14 cellular contexts compared by ENCODE assay signal in genomic region chr4:1851575-1852415, GRCh38. TPM values are rescaled to one million over a fixed set of nuclear protein-coding genes. Genes with fewer than 3 reads are reported as not detected.
DNase-seq lines count a peak whose midpoint lies in the region; ATAC-seq and TF ChIP-seq lines count a peak whose summit lies in the region.
"Had no signal": no experiment of that assay in that cellular context is flagged by ENCODE, and none has a peak within 500 bp of the region (broad histone marks: within the 10 kb centered on the region; RNA-seq: fewer than 3 reads in every experiment).

No MANE protein-coding gene starts in this region.

- in situ Hi-C loops in KBM-7 (cut with MboI; ENCODE audit: low pct_unique_long_range_greater_than_20kb, low sequenced_read_pairs), result no loop called here

- H3K4me3 Mint-ChIP-seq in effector memory CD8-positive, alpha-beta T cell, result no peak overlapping the region

- H3K79me2 ChIP-seq in Loucy (ENCODE audit: insufficient read depth, low read length), result peaks cover 57% of the 10 kb centered on the region

- H3K4me1 Mint-ChIP-seq in effector memory CD8-positive, alpha-beta T cell (ENCODE audit: low read depth in 2 of 2), result peaks cover 20 to 23% of the 10 kb centered on the region in 2 donors

- H4K20me1 ChIP-seq in Loucy (ENCODE audit: insufficient read depth, low read length, poor library complexity, severe bottlenecking), result peaks cover 20% of the 10 kb centered on the region

- peak overlapping the region; percentile 26 for H3K9ac ChIP-seq in Loucy (ENCODE audit: low read depth, low read length, poor library complexity, severe bottlenecking)

- H3K27ac Mint-ChIP-seq in effector memory CD8-positive, alpha-beta T cell, result peak overlapping the region; percentile 49 to 82

- no peak overlapping the region for H3K4me3 ChIP-seq in Loucy (ENCODE audit: low read length, poor library complexity, severe bottlenecking)

- H2AFZ ChIP-seq in Loucy (ENCODE audit: low read length), result no peak overlapping the region

- no peaks in the 10 kb centered on the region for H3K27me3 ChIP-seq in Loucy (ENCODE audit: insufficient read depth, low read length, poor library complexity, severe bottlenecking)
- H3K27me3 ChIP-seq: brain microvascular endothelial cell, foreskin keratinocyte had no signal

- no peak for ATAC-seq in effector memory CD8-positive, alpha-beta T cell (replicated peaks)
- ATAC-seq: foreskin keratinocyte had no signal

- no peaks in the 10 kb centered on the region for H3K27me3 Mint-ChIP-seq in effector memory CD8-positive, alpha-beta T cell

- H3K36me3 ChIP-seq in Loucy (ENCODE audit: insufficient read depth, low read length), result peaks cover 2% of the 10 kb centered on the region; the same call in 1 of the 2 replicates

- H3K9me3 Mint-ChIP-seq in effector memory CD8-positive, alpha-beta T cell, result no peaks in the 10 kb centered on the region

- H3K9me3 ChIP-seq in Loucy (ENCODE audit: insufficient read depth, low read depth, low read length), result no peaks in the 10 kb centered on the region

- peak overlapping the region; percentile 43 for H3K4me2 ChIP-seq in Loucy (ENCODE audit: low read depth, low read length, poor library complexity, severe bottlenecking)

- H3K4me1 ChIP-seq in Loucy (ENCODE audit: insufficient read depth, low read length, poor library complexity, severe bottlenecking), result peaks cover 32% of the 10 kb centered on the region
- H3K4me1 ChIP-seq: foreskin keratinocyte had no signal

- peaks cover 20% of the 10 kb centered on the region for H3K36me3 Mint-ChIP-seq in effector memory CD8-positive, alpha-beta T cell (ENCODE audit: insufficient read depth)

- DNase-seq in DMS 273 (lab: John Stamatoyannopoulos, UW; ENCODE audit: unreplicated experiment), result peak; percentile 32
- DNase-seq in DMS 273 treated with DMSO at 0.1 percent for 48 hours (lab: John Stamatoyannopoulos, UW), result no peak
- no peak for DNase-seq in effector memory CD8-positive, alpha-beta T cell
- peak; percentile 77 for DNase-seq in renal cortical epithelial cell (ENCODE audit: low read depth)
- DNase-seq in NCI-H82 (lab: John Stamatoyannopoulos, UW), result no peak
- DNase-seq in COLO668 (lab: John Stamatoyannopoulos, UW; ENCODE audit: unreplicated experiment), result no peak
- DNase-seq in KBM-7, result no peak
- DNase-seq: activated CD4-positive, CD25-positive, alpha-beta regulatory T cell treated with anti-CD3 and anti-CD28 coated beads, Interleukin-2, amount 50 U/mL, for 72 hours; activated T-cell treated with anti-CD3 and anti-CD28 coated beads, Interleukin-2, amount 50 U/mL, for 1 hour; brain microvascular endothelial cell; effector memory CD4-positive, alpha-beta T cell; foreskin keratinocyte; NCI-H2171 had no signal

- H3K9me2 ChIP-seq in Loucy (replicated peaks; ENCODE audit: low read depth, low read length), result no peaks in the 10 kb centered on the region

- no peaks in the 10 kb centered on the region for H3F3A ChIP-seq in Loucy (ENCODE audit: low read depth)

- no peak for TF ChIP-seq CTCF in Loucy (conservative IDR thresholded peaks at IDR 0.05; ENCODE audit: low read length)

RNA-seq across cellular contexts. Expression of gene LETM1, which starts 4.2 kb away (rescaled TPM):
- total RNA-seq in renal cortical epithelial cell, result 94.6 and 102 TPM in 2 replicates

RNA-seq across cellular contexts. Expression of gene NSD2, which starts 19.4 kb away (rescaled TPM):
- 62.0 and 67.7 TPM in 2 replicates for total RNA-seq in renal cortical epithelial cell

RNA-seq across cellular contexts. Expression of gene FGFR3, which starts 58.7 kb away (rescaled TPM):
- total RNA-seq in renal cortical epithelial cell, result 1.4 and 3.7 TPM in 2 replicates

Comparison
In these comparisons a context has a peak if more than half of its experiments do, and no peak if none do; other contexts are left out.
1. DNase-seq: peak in DMS 273 (single experiment) and renal cortical epithelial cell (single experiment); none in DMS 273 treated with DMSO at 0.1 percent for 48 hours (single experiment), effector memory CD8-positive, alpha-beta T cell (0 of 3), NCI-H82 (single experiment), COLO668 (single experiment) and KBM-7 (single experiment).